Comparison of ENCODE assay signal across 17 cellular contexts in the genomic region with DNA sequence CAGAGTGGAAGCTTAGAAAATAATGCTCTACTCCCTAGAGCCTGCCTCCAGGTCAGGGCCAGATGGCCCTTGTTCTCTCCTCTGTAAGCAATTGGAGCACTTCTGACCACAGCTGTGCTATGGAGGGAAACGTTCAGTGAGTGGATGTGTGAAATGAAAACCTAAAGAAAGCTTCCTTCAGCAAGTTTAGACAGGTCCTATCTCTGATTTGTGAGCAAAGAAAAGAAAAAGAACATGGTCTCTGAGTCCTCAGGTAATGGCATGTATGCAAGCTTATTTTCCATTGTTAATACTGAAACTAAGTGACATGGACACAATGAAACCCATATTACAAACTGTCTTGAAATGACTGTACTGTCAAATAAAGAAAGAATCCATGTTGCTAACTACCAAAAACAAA.
DNase-seq lines count a peak whose midpoint lies in the region; ATAC-seq and TF ChIP-seq lines count a peak whose summit lies in the region.
"Had no signal": no experiment of that assay in that cellular context is flagged by ENCODE, and none has a peak within 500 bp of the region (broad histone marks: within the 10 kb centered on the region; RNA-seq: fewer than 3 reads in every experiment).

No MANE protein-coding gene starts in this region.

- no peaks in the 10 kb centered on the region for H3K27me3 ChIP-seq in dorsolateral prefrontal cortex
- H3K27me3 ChIP-seq: testis had no signal

- TF ChIP-seq CTCF in dorsolateral prefrontal cortex (IDR thresholded peaks at IDR 0.05 in 54 of 56, conservative IDR thresholded peaks at IDR 0.05 in 2 of 56; ENCODE audit: low read depth in 1 of 56, partially characterized antibody in 56 of 56): no peak

- no peak overlapping the region for H3K4me3 ChIP-seq in dorsolateral prefrontal cortex
- H3K4me3 ChIP-seq: K562, prostate gland, testis had no signal

- DNase-seq in DMS 273 (lab: John Stamatoyannopoulos, UW; ENCODE audit: unreplicated experiment) (peak; percentile 71), dorsolateral prefrontal cortex (no peak), NCI-H510A treated with DMSO at 0.1 percent for 48 hours (lab: John Stamatoyannopoulos, UW) (no peak)
- no peak for DNase-seq in effector CD8-positive, alpha-beta T cell (lab: John Stamatoyannopoulos, UW)
- no peak for DNase-seq in activated CD4-positive, alpha-beta T cell treated with anti-CD3 and anti-CD28 coated beads for 1 hour
- DNase-seq: ACHN; activated CD4-positive, alpha-beta memory T cell treated with anti-CD3 and anti-CD28 coated beads for 36 hours; EL; head of caudate nucleus; mammary epithelial cell; NCI-H69; testis had no signal

- intact Hi-C loops in dorsolateral prefrontal cortex (cut with DNase I): no loop called here

- no peak overlapping the region for H3K27ac ChIP-seq in dorsolateral prefrontal cortex
- H3K27ac ChIP-seq: prostate gland, testis had no signal

- ATAC-seq in GM19043 (IDR thresholded peaks at IDR 0.05; ENCODE audit: low read depth, unreplicated experiment) (peak; percentile 82), HG02642 (IDR thresholded peaks at IDR 0.05; ENCODE audit: poor library complexity, unreplicated experiment) (peak; percentile 64), HG03460 (IDR thresholded peaks at IDR 0.05; ENCODE audit: unreplicated experiment) (peak; percentile 80)
- ATAC-seq: K562 had no signal
